ENCODE assay signal across 22 cellular contexts in the genomic region with DNA sequence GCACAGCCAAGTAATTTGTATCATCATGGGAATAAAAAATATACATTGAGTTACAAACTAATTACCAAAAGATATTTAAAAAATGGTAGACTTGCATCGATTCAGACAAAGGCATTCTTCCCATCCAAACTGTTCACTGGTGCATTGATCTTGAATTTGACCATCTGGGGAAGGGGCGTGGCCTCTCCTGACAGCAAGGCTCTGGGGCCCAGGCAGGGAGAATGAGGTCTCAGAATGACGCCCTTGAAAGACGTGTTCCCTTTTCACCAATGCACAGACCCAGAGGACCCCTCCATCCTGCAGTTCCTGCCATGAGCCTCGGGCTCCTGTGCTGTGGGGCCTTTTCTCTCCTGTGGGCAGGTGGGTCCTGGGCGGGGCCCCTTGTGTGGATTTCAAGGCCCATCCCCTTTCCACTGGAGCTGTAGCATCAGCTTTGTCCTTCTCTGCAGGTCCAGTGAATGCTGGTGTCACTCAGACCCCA.
DNase-seq lines count a peak whose midpoint lies in the region; ATAC-seq and TF ChIP-seq lines count a peak whose summit lies in the region.
"Had no signal": no experiment of that assay in that cellular context is flagged by ENCODE, and none has a peak within 500 bp of the region (broad histone marks: within the 10 kb centered on the region; RNA-seq: fewer than 3 reads in every experiment).

No MANE protein-coding gene starts in this region.

- H3K27ac ChIP-seq in PC-3 (ENCODE audit: low read length) (no peak overlapping the region), thymus (ENCODE audit: low read depth) (peak overlapping the region; percentile 54)

- DNase-seq in activated CD4-positive, alpha-beta T cell treated with anti-CD3 and anti-CD28 coated beads for 48 hours = peak; percentile 20
- no peak for DNase-seq in activated CD4-positive, alpha-beta T cell treated with anti-CD3 and anti-CD28 coated beads for 36 hours
- no peak for DNase-seq in activated naive CD8-positive, alpha-beta T cell treated with anti-CD3 and anti-CD28 coated beads, Interleukin-2, amount 50 U/mL, for 24 hours
- DNase-seq in PC-3 (no peak), left lobe of liver (ENCODE audit: low spot score) (no peak), GM13976 (ENCODE audit: low spot score) (no peak)
- DNase-seq: 8988T; C1 segment of cervical spinal cord; DMS53; EL; GF-D8; KG1; NCI-H1092 treated with DMSO at 0.1 percent for 48 hours; NCI-H1436 treated with DMSO at 0.1 percent for 48 hours; NCI-H1930; NCI-H345; NK-92 treated with Interleukin-12 subunit alpha and Interleukin-12 subunit beta, amount 100 ng/mL, for 24 hours; SIG-M5; SK-N-SH had no signal

- peak overlapping the region; percentile 64; the same call in 1 of the 2 replicates for H2AFZ ChIP-seq in PC-3 (ENCODE audit: low read length)

- H3K9me2 ChIP-seq in PC-3 (replicated peaks; ENCODE audit: low read length) = no peaks in the 10 kb centered on the region
- H3K9me2 ChIP-seq: SK-N-SH had no signal

- H3K27me3 ChIP-seq in PC-3 (ENCODE audit: low read length) (peaks cover 63% of the 10 kb centered on the region), thymus (ENCODE audit: control insufficient read depth, insufficient read depth) (no peaks in the 10 kb centered on the region)

- intact Hi-C loops in activated CD4-positive, alpha-beta T cell treated with anti-CD3 and anti-CD28 coated beads for 36 hours (cut with DNase I, micrococcal nuclease) = no loop called here
- intact Hi-C loops in PC-3 (cut with micrococcal nuclease) = no loop called here

- H3K9ac ChIP-seq in PC-3 (ENCODE audit: low read length) = no peak overlapping the region
- H3K9ac ChIP-seq: SK-N-SH had no signal

- no peak overlapping the region for H3K4me3 ChIP-seq in PC-3 (ENCODE audit: low read length)
- peak overlapping the region; percentile 1 for H3K4me3 ChIP-seq in thymus (ENCODE audit: low read length)

- 75% methylated on average over 6 of the region's 6 CpGs for WGBS in thymus

- no peak overlapping the region for H3K4me2 ChIP-seq in PC-3 (ENCODE audit: low read length)
- H3K4me2 ChIP-seq: SK-N-SH had no signal

- H3K4me1 Mint-ChIP-seq in activated CD4-positive, alpha-beta T cell treated with anti-CD3 and anti-CD28 coated beads for 36 hours = peaks cover 20% of the 10 kb centered on the region
- H3K4me1 Mint-ChIP-seq in activated naive CD8-positive, alpha-beta T cell (ENCODE audit: low read depth) = peaks cover 55% of the 10 kb centered on the region
- peaks cover 21% of the 10 kb centered on the region for H3K4me1 Mint-ChIP-seq in activated naive CD8-positive, alpha-beta T cell treated with anti-CD3 and anti-CD28 coated beads, Interleukin-2, amount 50 U/mL, for 24 hours

- BruUV-seq in PC-3 (replicated peaks; lab: Mats Ljungman, UMichigan) = no TSS peak

- H3K27me3 Mint-ChIP-seq in activated CD4-positive, alpha-beta T cell treated with anti-CD3 and anti-CD28 coated beads for 36 hours = peaks cover 4% of the 10 kb centered on the region
- H3K27me3 Mint-ChIP-seq in activated naive CD8-positive, alpha-beta T cell = no peaks in the 10 kb centered on the region
- H3K27me3 Mint-ChIP-seq in activated naive CD8-positive, alpha-beta T cell treated with anti-CD3 and anti-CD28 coated beads, Interleukin-2, amount 50 U/mL, for 24 hours = peaks cover 3% of the 10 kb centered on the region

- H3K36me3 ChIP-seq in PC-3 (ENCODE audit: low read depth, low read length) (no peaks in the 10 kb centered on the region), thymus (ENCODE audit: control insufficient read depth, insufficient read depth) (no peaks in the 10 kb centered on the region)

- H3K27ac Mint-ChIP-seq in activated CD4-positive, alpha-beta T cell treated with anti-CD3 and anti-CD28 coated beads for 36 hours = no peak overlapping the region
- no peak overlapping the region for H3K27ac Mint-ChIP-seq in activated naive CD8-positive, alpha-beta T cell
- no peak overlapping the region for H3K27ac Mint-ChIP-seq in activated naive CD8-positive, alpha-beta T cell treated with anti-CD3 and anti-CD28 coated beads, Interleukin-2, amount 50 U/mL, for 24 hours

- H3K36me3 Mint-ChIP-seq in activated CD4-positive, alpha-beta T cell treated with anti-CD3 and anti-CD28 coated beads for 36 hours (ENCODE audit: low read depth) = no peaks in the 10 kb centered on the region
- H3K36me3 Mint-ChIP-seq in activated naive CD8-positive, alpha-beta T cell = no peaks in the 10 kb centered on the region
- H3K36me3 Mint-ChIP-seq in activated naive CD8-positive, alpha-beta T cell treated with anti-CD3 and anti-CD28 coated beads, Interleukin-2, amount 50 U/mL, for 24 hours (ENCODE audit: low read depth) = no peaks in the 10 kb centered on the region

- H3K9me3 Mint-ChIP-seq in activated CD4-positive, alpha-beta T cell treated with anti-CD3 and anti-CD28 coated beads for 36 hours (ENCODE audit: low read depth) = no peaks in the 10 kb centered on the region
- H3K9me3 Mint-ChIP-seq in activated naive CD8-positive, alpha-beta T cell (ENCODE audit: low read depth) = no peaks in the 10 kb centered on the region
- no peaks in the 10 kb centered on the region for H3K9me3 Mint-ChIP-seq in activated naive CD8-positive, alpha-beta T cell treated with anti-CD3 and anti-CD28 coated beads, Interleukin-2, amount 50 U/mL, for 24 hours

- peaks cover 10% of the 10 kb centered on the region for H3K4me1 ChIP-seq in PC-3 (ENCODE audit: insufficient read depth, low read length)
- H3K4me1 ChIP-seq in thymus (ENCODE audit: control insufficient read depth, insufficient read depth, low read length) = peaks cover 31% of the 10 kb centered on the region

- in situ Hi-C loops in GM13976 (cut with MboI; ENCODE audit: low sequenced_read_pairs, unreplicated experiment) = no loop called here

- H3K4me3 Mint-ChIP-seq in activated CD4-positive, alpha-beta T cell treated with anti-CD3 and anti-CD28 coated beads for 36 hours = no peak overlapping the region
- peak overlapping the region; percentile 15 for H3K4me3 Mint-ChIP-seq in activated naive CD8-positive, alpha-beta T cell
- no peak overlapping the region for H3K4me3 Mint-ChIP-seq in activated naive CD8-positive, alpha-beta T cell treated with anti-CD3 and anti-CD28 coated beads, Interleukin-2, amount 50 U/mL, for 24 hours

- H3K9me3 ChIP-seq in PC-3 (ENCODE audit: low read length) = no peaks in the 10 kb centered on the region
- H3K9me3 ChIP-seq in thymus (ENCODE audit: control insufficient read depth) = no peaks in the 10 kb centered on the region
- H3K9me3 ChIP-seq: SK-N-SH had no signal

- no peak for ATAC-seq in activated CD4-positive, alpha-beta T cell treated with anti-CD3 and anti-CD28 coated beads for 36 hours
- no peak for ATAC-seq in activated naive CD8-positive, alpha-beta T cell treated with anti-CD3 and anti-CD28 coated beads, Interleukin-2, amount 50 U/mL, for 24 hours
- ATAC-seq in PC-3 = no peak
- ATAC-seq in left lobe of liver = no peak
- ATAC-seq: Panc1 had no signal

- POLR2A ChIA-PET in activated CD4-positive, alpha-beta T cell treated with anti-CD3 and anti-CD28 coated beads for 36 hours (lab: Charles Lee) = no interaction called here
- POLR2A ChIA-PET in PC-3 (lab: Charles Lee; ENCODE audit: unreplicated experiment) = no interaction called here

- H4K20me1 ChIP-seq in PC-3 (ENCODE audit: low read length) = no peaks in the 10 kb centered on the region

- H3F3A ChIP-seq in PC-3 (ENCODE audit: low read length, unreplicated experiment) = no peaks in the 10 kb centered on the region

- no peaks in the 10 kb centered on the region for H3K79me2 ChIP-seq in PC-3 (ENCODE audit: low read length)

- TF ChIP-seq CTCF in PC-3 (conservative IDR thresholded peaks at IDR 0.05; ENCODE audit: low read depth, low read length) (no peak), GM13976 (IDR thresholded peaks at IDR 0.05; ENCODE audit: borderline replicate concordance, control extremely low read depth, extremely low read depth, insufficient read depth, missing control alignments) (no peak)

- CTCF ChIA-PET in activated CD4-positive, alpha-beta T cell treated with anti-CD3 and anti-CD28 coated beads for 36 hours (lab: Charles Lee) = no interaction called here
- CTCF ChIA-PET in PC-3 (lab: Charles Lee) = interaction anchor here (0.7 kb wide), 1 partner anchor 71 kb away, joined by 3 read pairs; no protein-coding TSS in a partner anchor
